In genomic region chr3:191051037-191051436, GRCh38 we compare ENCODE assay signal across 8 cellular contexts.
DNase-seq lines count a peak whose midpoint lies in the region; ATAC-seq, FAIRE-seq and TF ChIP-seq lines count a peak whose summit lies in the region.

No MANE protein-coding gene starts in this region.

- no peak overlapping the region for H3K27ac Mint-ChIP-seq in activated T-helper 1 cell treated with anti-CD3 and anti-CD28 coated beads, Interleukin-12 subunit alpha, Interleukin-12 subunit beta, Interleukin-2, Interleukin-4 antibody, amounts not matched to agents 30 ng/mL and 10 ng/mL and 1 ng/mL, durations not matched to agents 14 hours and 24 hours and 36 hours

- H3K27me3 Mint-ChIP-seq in activated T-helper 1 cell treated with anti-CD3 and anti-CD28 coated beads, Interleukin-12 subunit alpha, Interleukin-12 subunit beta, Interleukin-2, Interleukin-4 antibody, amounts not matched to agents 30 ng/mL and 10 ng/mL and 1 ng/mL, durations not matched to agents 14 hours and 24 hours and 36 hours (ENCODE audit: insufficient read depth) = no peaks in the 10 kb centered on the region

- FAIRE-seq in pancreas (lab: Jason Lieb, UNC) = peak; percentile 83

- peak; percentile 62 for DNase-seq in ELR (ENCODE audit: low read depth)
- DNase-seq in HCEC 1CT = peak; percentile 41
- DNase-seq in NCI-H446 treated with DMSO at 0.1 percent for 48 hours (lab: John Stamatoyannopoulos, UW) = peak; percentile 35
- DNase-seq in dermis microvascular lymphatic vessel endothelial cell (ENCODE audit: low read depth in 2 of 2) = peak; percentile 10 to 15
- DNase-seq in pancreas = no peak
- no peak for DNase-seq in activated T-helper 1 cell treated with anti-CD3 and anti-CD28 coated beads, Interleukin-12 subunit alpha, Interleukin-12 subunit beta, Interleukin-2, Interleukin-4 antibody, amounts not matched to agents 30 ng/mL and 10 ng/mL and 1 ng/mL, durations not matched to agents 14 hours and 24 hours and 36 hours (ENCODE audit: low spot score)
- DNase-seq in activated T-cell treated with anti-CD3 and anti-CD28 coated beads for 4 hours = no peak

- peaks cover 3% of the 10 kb centered on the region for H3K9me3 Mint-ChIP-seq in activated T-helper 1 cell treated with anti-CD3 and anti-CD28 coated beads, Interleukin-12 subunit alpha, Interleukin-12 subunit beta, Interleukin-2, Interleukin-4 antibody, amounts not matched to agents 30 ng/mL and 10 ng/mL and 1 ng/mL, durations not matched to agents 14 hours and 24 hours and 36 hours

- no peaks in the 10 kb centered on the region for H3K4me1 ChIP-seq in pancreas

- no peaks in the 10 kb centered on the region for H3K9me3 ChIP-seq in pancreas

- peak in 3 of 4 donors; percentile 15 to 33 (median 30) for TF ChIP-seq CTCF in pancreas (IDR thresholded peaks at IDR 0.05)

- no peak overlapping the region for H3K27ac ChIP-seq in pancreas

- no peaks in the 10 kb centered on the region for H3K4me1 Mint-ChIP-seq in activated T-helper 1 cell treated with anti-CD3 and anti-CD28 coated beads, Interleukin-12 subunit alpha, Interleukin-12 subunit beta, Interleukin-2, Interleukin-4 antibody, amounts not matched to agents 30 ng/mL and 10 ng/mL and 1 ng/mL, durations not matched to agents 14 hours and 24 hours and 36 hours (ENCODE audit: low read depth)

- H3K4me3 Mint-ChIP-seq in activated T-helper 1 cell treated with anti-CD3 and anti-CD28 coated beads, Interleukin-12 subunit alpha, Interleukin-12 subunit beta, Interleukin-2, Interleukin-4 antibody, amounts not matched to agents 30 ng/mL and 10 ng/mL and 1 ng/mL, durations not matched to agents 14 hours and 24 hours and 36 hours = no peak overlapping the region

- peak in 3 of 4 donors; percentile 50 to 75 (median 68) for ATAC-seq in pancreas
- no peak for ATAC-seq in HG03432 (IDR thresholded peaks at IDR 0.05; ENCODE audit: unreplicated experiment)

- 3 to 4% methylated on average over 4 of the region's 4 CpGs for WGBS in pancreas, 2 donors

- no peak overlapping the region for H3K4me3 ChIP-seq in pancreas

- no peaks in the 10 kb centered on the region for H3K27me3 ChIP-seq in pancreas

- H3K36me3 Mint-ChIP-seq in activated T-helper 1 cell treated with anti-CD3 and anti-CD28 coated beads, Interleukin-12 subunit alpha, Interleukin-12 subunit beta, Interleukin-2, Interleukin-4 antibody, amounts not matched to agents 30 ng/mL and 10 ng/mL and 1 ng/mL, durations not matched to agents 14 hours and 24 hours and 36 hours (ENCODE audit: low read depth) = no peaks in the 10 kb centered on the region

- intact Hi-C loops in pancreas (cut with DNase I) = loop anchor here in 1 of 3 donors (5.0 kb wide), 1 partner anchor 349 kb away; no protein-coding TSS in a partner anchor
- intact Hi-C loops in activated T-helper 1 cell treated with anti-CD3 and anti-CD28 coated beads, Interleukin-12 subunit alpha, Interleukin-12 subunit beta, Interleukin-2, Interleukin-4 antibody, amounts not matched to agents 30 ng/mL and 10 ng/mL and 1 ng/mL, durations not matched to agents 14 hours and 24 hours and 36 hours (cut with micrococcal nuclease) = loop anchor here (1.0 to 2.0 kb wide), 3 partner anchors 167 to 1084 kb away; no protein-coding TSS in a partner anchor

- no peaks in the 10 kb centered on the region for H3K36me3 ChIP-seq in pancreas

Comparison
In these comparisons a context has a peak if more than half of its experiments do, and no peak if none do; other contexts are left out.
1. DNase-seq: peak in ELR (single experiment), HCEC 1CT (single experiment), NCI-H446 treated with DMSO at 0.1 percent for 48 hours (single experiment) and dermis microvascular lymphatic vessel endothelial cell (2 of 2); none in pancreas (0 of 6), activated T-helper 1 cell treated with anti-CD3 and anti-CD28 coated beads, Interleukin-12 subunit alpha, Interleukin-12 subunit beta, Interleukin-2, Interleukin-4 antibody, amounts not matched to agents 30 ng/mL and 10 ng/mL and 1 ng/mL, durations not matched to agents 14 hours and 24 hours and 36 hours (single experiment) and activated T-cell treated with anti-CD3 and anti-CD28 coated beads for 4 hours (single experiment).